Comparison of ENCODE assay signal across 13 cellular contexts in genomic region chr16:62068747-62069146, GRCh38. TPM values are rescaled to one million over a fixed set of nuclear protein-coding genes. Genes with fewer than 3 reads are reported as not detected.
DNase-seq lines count a peak whose midpoint lies in the region; ATAC-seq and TF ChIP-seq lines count a peak whose summit lies in the region.
"Had no signal": no experiment of that assay in that cellular context is flagged by ENCODE, and none has a peak within 500 bp of the region (broad histone marks: within the 10 kb centered on the region; RNA-seq: fewer than 3 reads in every experiment).

No MANE protein-coding gene starts in this region.

- DNase-seq in GM12865 (ENCODE audit: low read depth) (peak; percentile 9), HCT116 (ENCODE audit: low read depth, low spot score) (no peak), PC-3 (peak; percentile 16), iPS-NIHi11 (ENCODE audit: low spot score) (peak; percentile 26), H4 (ENCODE audit: low spot score) (no peak), NOMO-1 treated with dmso at 0.1 percent for 144 hours (lab: John Stamatoyannopoulos, UW; ENCODE audit: unreplicated experiment) (no peak), spleen (no peak)
- DNase-seq: activated CD4-positive, alpha-beta T cell treated with anti-CD3 and anti-CD28 coated beads for 4 hours; activated naive CD8-positive, alpha-beta T cell treated with anti-CD3 and anti-CD28 coated beads for 36 hours; MV-4-11; stimulated activated CD4-positive, alpha-beta T cell treated with anti-CD3 and anti-CD28 coated beads, Interleukin-2, amount 100 ng/mL, for 48 hours had no signal

- H3K4me2 ChIP-seq in HCT116 (ENCODE audit: low read length) (no peak overlapping the region), PC-3 (ENCODE audit: low read length) (no peak overlapping the region)

- no peak overlapping the region for H3K4me3 ChIP-seq in GM12865 (ENCODE audit: low read depth, low read length)
- no peak overlapping the region for H3K4me3 ChIP-seq in HCT116 (replicated peaks in 1 of 2; ENCODE audit: low read depth in 1 of 2, low read length in 2 of 2)
- H3K4me3 ChIP-seq in PC-3 (ENCODE audit: low read length), result no peak overlapping the region
- H3K4me3 ChIP-seq in spleen, result no peak overlapping the region

- TF ChIP-seq CTCF in GM12865 (IDR thresholded peaks at IDR 0.05; ENCODE audit: insufficient read depth, low read depth, low read length, missing control alignments) (peak; percentile 48), HCT116 (IDR thresholded peaks at IDR 0.05 in 2 of 3, conservative IDR thresholded peaks at IDR 0.05 in 1 of 3; ENCODE audit: borderline replicate concordance in 1 of 3, insufficient read depth in 1 of 3, low read depth in 2 of 3, low read length in 2 of 3) (peak in 2 of 3 experiments; percentile 33 to 40; a peak in 3 of 6 replicates), PC-3 (conservative IDR thresholded peaks at IDR 0.05; ENCODE audit: low read depth, low read length) (peak; percentile 49), spleen (IDR thresholded peaks at IDR 0.05 in 8 of 11, conservative IDR thresholded peaks at IDR 0.05 in 3 of 11) (no peak)

- H3K9ac ChIP-seq in HCT116 (ENCODE audit: low read length) (no peak overlapping the region), PC-3 (ENCODE audit: low read length) (no peak overlapping the region)

- TF ChIP-seq POLR2A in HCT116 (IDR thresholded peaks at IDR 0.05; ENCODE audit: borderline replicate concordance, extremely low read depth, insufficient read depth, insufficient read length), result no peak
- no peak for TF ChIP-seq POLR2A in spleen (IDR thresholded peaks at IDR 0.05)

- CTCF ChIA-PET in HCT116 (lab: Charles Lee) (no interaction called here), PC-3 (lab: Charles Lee) (no interaction called here)

- H3K9me3 ChIP-seq in HCT116 (ENCODE audit: control insufficient read depth in 1 of 2, insufficient read depth in 1 of 2, low read depth in 1 of 2, low read length in 2 of 2), result peaks cover 3 to 7% of the 10 kb centered on the region in 2 experiments; a peak in 3 of 4 replicates
- no peaks in the 10 kb centered on the region for H3K9me3 ChIP-seq in PC-3 (ENCODE audit: low read length)
- H3K9me3 ChIP-seq in spleen, result peaks cover 0 to 8% (median 0%) of the 10 kb centered on the region in 8 donors

- H3K27ac ChIP-seq in HCT116 (ENCODE audit: low read depth, low read length), result no peak overlapping the region
- no peak overlapping the region for H3K27ac ChIP-seq in PC-3 (ENCODE audit: low read length)
- H3K27ac ChIP-seq in spleen, result no peak overlapping the region

- no peaks in the 10 kb centered on the region for H3K9me2 ChIP-seq in HCT116 (ENCODE audit: insufficient read depth)
- H3K9me2 ChIP-seq in PC-3 (replicated peaks; ENCODE audit: low read length), result no peaks in the 10 kb centered on the region

- no peaks in the 10 kb centered on the region for H3K27me3 ChIP-seq in HCT116 (ENCODE audit: insufficient read depth, low read length)
- 0 out of 2 replicates have a peak, but pooled peaks cover 6% of the 10 kb centered on the region for H3K27me3 ChIP-seq in PC-3 (ENCODE audit: low read length)
- no peaks in the 10 kb centered on the region for H3K27me3 ChIP-seq in spleen (replicated peaks in 1 of 7)

- WGBS in spleen, 5 donors, result 74 to 89% (median 80%) methylated on average over 1 of the region's 1 CpG

- no TSS peak for BruUV-seq in HCT116 (replicated peaks; lab: Mats Ljungman, UMichigan)
- BruUV-seq in PC-3 (replicated peaks; lab: Mats Ljungman, UMichigan), result no TSS peak

- H3K36me3 ChIP-seq in HCT116 (ENCODE audit: control insufficient read depth in 1 of 2, insufficient read depth in 2 of 2, low read length in 2 of 2) (no peaks in the 10 kb centered on the region), PC-3 (ENCODE audit: low read depth, low read length) (no peaks in the 10 kb centered on the region), spleen (no peaks in the 10 kb centered on the region)

- H3K4me1 ChIP-seq in HCT116 (ENCODE audit: control insufficient read depth in 1 of 2, insufficient read depth in 2 of 2, low read length in 2 of 2), result no peaks in the 10 kb centered on the region
- H3K4me1 ChIP-seq in PC-3 (ENCODE audit: insufficient read depth, low read length), result no peaks in the 10 kb centered on the region
- no peaks in the 10 kb centered on the region for H3K4me1 ChIP-seq in spleen

- H4K20me1 ChIP-seq in HCT116 (ENCODE audit: insufficient read depth) (no peaks in the 10 kb centered on the region), PC-3 (ENCODE audit: low read length) (no peaks in the 10 kb centered on the region)

- H2AFZ ChIP-seq in HCT116 (ENCODE audit: low read depth, low read length, poor library complexity, severe bottlenecking) (no peak overlapping the region), PC-3 (ENCODE audit: low read length) (no peak overlapping the region)

- H3K79me2 ChIP-seq in HCT116 (ENCODE audit: insufficient read depth, low read length) (no peaks in the 10 kb centered on the region), PC-3 (ENCODE audit: low read length) (no peaks in the 10 kb centered on the region)

- POLR2A ChIA-PET in HCT116 (lab: Charles Lee) (no interaction called here), PC-3 (lab: Charles Lee; ENCODE audit: unreplicated experiment) (no interaction called here)

- RAD21 ChIA-PET in HCT116 (lab: Charles Lee; ENCODE audit: low non-redundant PET in 1 of 2, low total read pairs in 2 of 2, uncharacterized antibody in 2 of 2, unreplicated experiment in 2 of 2), result no interaction called here

- intact Hi-C loops in HCT116 (cut with micrococcal nuclease), result no loop called here
- intact Hi-C loops in PC-3 (cut with micrococcal nuclease), result no loop called here
- intact Hi-C loops in spleen (cut with DNase I; ENCODE audit: low total_unique reads), result no loop called here

- no peak for TF ChIP-seq RAD21 in HCT116 (IDR thresholded peaks at IDR 0.05; ENCODE audit: low read depth)

- no peaks in the 10 kb centered on the region for H3F3A ChIP-seq in PC-3 (ENCODE audit: low read length, unreplicated experiment)

- ATAC-seq in HCT116 (no peak), PC-3 (no peak), HG03280 (IDR thresholded peaks at IDR 0.05; ENCODE audit: unreplicated experiment) (no peak)

TF ChIP-seq in HCT116, 20 proteins besides CTCF, POLR2A, EP300 and RAD21:
- TF ChIP-seq ZNF274 (IDR thresholded peaks at IDR 0.05; ENCODE audit: low read depth, low read length) (no peak), MAX (IDR thresholded peaks at IDR 0.05) (no peak), SRF (IDR thresholded peaks at IDR 0.05; ENCODE audit: low read depth) (no peak), SP1 (IDR thresholded peaks at IDR 0.05; ENCODE audit: low read depth) (no peak), ATF3 (IDR thresholded peaks at IDR 0.05) (no peak), EGR1 (IDR thresholded peaks at IDR 0.05; ENCODE audit: low read depth) (no peak), EZH2 (IDR thresholded peaks at IDR 0.05) (no peak), ELF1 (IDR thresholded peaks at IDR 0.05; ENCODE audit: borderline replicate concordance, low read depth) (no peak), CBX3 (IDR thresholded peaks at IDR 0.05; ENCODE audit: low read depth) (no peak), TCF7L2 (IDR thresholded peaks at IDR 0.05; ENCODE audit: borderline replicate concordance, extremely low read depth, insufficient read depth, insufficient read length) (no peak), SIN3A (IDR thresholded peaks at IDR 0.05; ENCODE audit: low read depth) (no peak), EZH2phosphoT487 (IDR thresholded peaks at IDR 0.05; ENCODE audit: borderline replicate concordance) (no peak)

RNA-seq across cellular contexts. Expression of gene CDH8, which starts 32.5 kb away (rescaled TPM):
- 2.5 TPM for total RNA-seq in HCT116 (2021; ENCODE audit: unreplicated experiment)
- 0.23 and 0.34 TPM in 2 replicates for polyA plus RNA-seq in HCT116 (2012)
- total RNA-seq in PC-3 (2014; rRNA removed), result 1.3 and 5.7 TPM in 2 replicates
- total RNA-seq in H4 (2014; rRNA removed; shearing (Covaris generic)), result 0.08 and 1.4 TPM in 2 replicates
- 1 to 10 TPM in 1 of 7 donors, not detected in 6; 1.4 TPM for total RNA-seq in spleen
- under 1 TPM in 2 of 3 donors, not detected in 1; under 0.01 TPM for polyA plus RNA-seq in spleen
- total RNA-seq: activated naive CD8-positive, alpha-beta T cell treated with anti-CD3 and anti-CD28 coated beads for 36 hours; subcutaneous adipose tissue had no signal

Comparison
In these comparisons a context has a peak if more than half of its experiments do, and no peak if none do; other contexts are left out.
1. DNase-seq: peak in GM12865 (single experiment), PC-3 (single experiment) and iPS-NIHi11 (single experiment); none in HCT116 (single experiment), H4 (single experiment), NOMO-1 treated with dmso at 0.1 percent for 144 hours (single experiment) and spleen (single experiment).
2. CTCF ChIP-seq: peak in GM12865 (single experiment), HCT116 (2 of 3) and PC-3 (single experiment); none in spleen (0 of 11).